2 cellular contexts compared by ENCODE assay signal in genomic region chr9:94065535-94065961, GRCh38.
A peak's percentile ranks its signal among the peaks of the same experiment; 100 is the strongest.
TF ChIP-seq lines count a peak whose summit lies in the region.

No MANE protein-coding gene starts in this region.

TF ChIP-seq in HCT116, 20 proteins besides CTCF, POLR2A, EP300 and RAD21:
- no peak for TF ChIP-seq YY1 (IDR thresholded peaks at IDR 0.05; ENCODE audit: extremely low read depth, insufficient replicate concordance, low read depth, low read length)
- TF ChIP-seq ELF1 (IDR thresholded peaks at IDR 0.05; ENCODE audit: borderline replicate concordance, low read depth) = no peak
- TF ChIP-seq EGR1 (IDR thresholded peaks at IDR 0.05; ENCODE audit: low read depth) = no peak
- no peak for TF ChIP-seq MAX (IDR thresholded peaks at IDR 0.05)

TF ChIP-seq in HepG2, 621 proteins besides CTCF, POLR2A, EP300 and RAD21:
- TF ChIP-seq SMC3 (IDR thresholded peaks at IDR 0.05; ENCODE audit: low read length) (peak; percentile 98), STAG1 (CRISPR knock-in tag; IDR thresholded peaks at IDR 0.05) (peak; percentile 84), CEBPB (IDR thresholded peaks at IDR 0.05; ENCODE audit: borderline replicate concordance, low read depth, low read length) (no peak)
